In the genomic region with DNA sequence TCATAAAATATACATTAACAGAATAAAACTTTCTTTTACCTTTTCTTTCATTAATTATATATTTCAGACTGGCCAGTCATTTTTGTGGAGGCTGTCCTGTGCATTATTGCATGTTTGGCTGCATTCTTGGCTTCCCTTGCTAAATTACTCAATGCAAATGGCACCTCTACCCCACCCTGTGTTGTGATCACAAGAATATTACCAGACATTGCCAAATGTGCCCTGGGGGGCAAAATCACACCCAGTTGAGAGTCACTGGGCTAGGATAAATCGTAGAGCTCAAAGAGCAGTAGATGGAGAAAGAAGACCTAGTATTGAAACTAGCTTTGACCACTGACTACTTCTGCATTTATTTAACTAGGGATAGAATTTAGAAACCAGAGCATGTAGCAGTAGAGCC, we compare ENCODE assay signal across 17 cellular contexts.
A peak's percentile ranks its signal among the peaks of the same experiment; 100 is the strongest.
DNase-seq lines count a peak whose midpoint lies in the region; ATAC-seq, FAIRE-seq and TF ChIP-seq lines count a peak whose summit lies in the region.
"Had no signal": no experiment of that assay in that cellular context is flagged by ENCODE, and none has a peak within 500 bp of the region (broad histone marks: within the 10 kb centered on the region; RNA-seq: fewer than 3 reads in every experiment).

No MANE protein-coding gene starts in this region.

- H3K9me2 ChIP-seq in PC-9 (ENCODE audit: insufficient read depth) = no peaks in the 10 kb centered on the region

- no peak overlapping the region for H3K4me3 Mint-ChIP-seq in naive thymus-derived CD8-positive, alpha-beta T cell
- H3K4me3 Mint-ChIP-seq: CD8-positive, alpha-beta T cell had no signal

- H3F3A ChIP-seq in PC-9 (ENCODE audit: insufficient read depth, low read depth) = peaks cover 21% of the 10 kb centered on the region; the same call in 1 of the 2 replicates

- H3K4me2 ChIP-seq in PC-9 (peak overlapping the region; percentile 43), keratinocyte (ENCODE audit: control insufficient read depth, extremely low read depth, insufficient read depth, low read depth, low read length) (peak overlapping the region; percentile 49)
- H3K4me2 ChIP-seq: BLaER1 had no signal

- H3K9ac ChIP-seq in HUES6 (ENCODE audit: low read length) (no peak overlapping the region), colonic mucosa (ENCODE audit: low read depth in 2 of 2, low read length in 2 of 2) (no peak overlapping the region), keratinocyte (ENCODE audit: control insufficient read depth, extremely low read depth, insufficient read depth, low read length) (peak overlapping the region; percentile 41)
- H3K9ac ChIP-seq: BLaER1, GM23248 had no signal

- H3K9me3 Mint-ChIP-seq in naive thymus-derived CD8-positive, alpha-beta T cell = peaks cover 0 to 30% (median 12%) of the 10 kb centered on the region in 9 donors

- WGBS in right lobe of liver (ENCODE audit: insufficient coverage, low coverage, low lambda C conversion rate, missing lambda C conversion rate) = 44% methylated on average over 1 of the region's 1 CpG

- no peak for TF ChIP-seq CTCF in PC-9 (conservative IDR thresholded peaks at IDR 0.05)
- no peak for TF ChIP-seq CTCF in colonic mucosa (IDR thresholded peaks at IDR 0.05)
- no peak for TF ChIP-seq CTCF in keratinocyte (optimal IDR thresholded peaks at IDR 0.05 in 1 of 3, IDR thresholded peaks at IDR 0.05 in 1 of 3, conservative IDR thresholded peaks at IDR 0.05 in 1 of 3; ENCODE audit: extremely low read depth in 1 of 3, insufficient read depth in 2 of 3, low read length in 3 of 3)
- TF ChIP-seq CTCF in right lobe of liver (IDR thresholded peaks at IDR 0.05) = no peak

- POLR2A ChIA-PET in PC-9 (lab: Charles Lee; ENCODE audit: unreplicated experiment) = no interaction called here
- POLR2A ChIA-PET in naive thymus-derived CD8-positive, alpha-beta T cell (lab: Charles Lee) = no interaction called here

- H3K36me3 ChIP-seq in HUES6 (ENCODE audit: control insufficient read depth, insufficient read depth, low read length) (no peaks in the 10 kb centered on the region), PC-9 (ENCODE audit: low read depth) (no peaks in the 10 kb centered on the region), colonic mucosa (no peaks in the 10 kb centered on the region), keratinocyte (ENCODE audit: control insufficient read depth in 2 of 2, extremely low read depth in 1 of 2, insufficient read depth in 2 of 2, low read length in 2 of 2) (no peaks in the 10 kb centered on the region), SJCRH30 (no peaks in the 10 kb centered on the region), right lobe of liver (no peaks in the 10 kb centered on the region)
- H3K36me3 ChIP-seq: BLaER1, SJSA1 had no signal

- dilution Hi-C loops in keratinocyte (cut with MboI; ENCODE audit: extremely low pct_ligation_motif_present, low sequenced_read_pairs) = no loop called here

- H3K27me3 ChIP-seq in HUES6 (ENCODE audit: control insufficient read depth, insufficient read depth, low read length) (no peaks in the 10 kb centered on the region), PC-9 (ENCODE audit: insufficient read depth, low read depth) (no peaks in the 10 kb centered on the region), colonic mucosa (no peaks in the 10 kb centered on the region), keratinocyte (ENCODE audit: control insufficient read depth, extremely low read depth, insufficient read depth, low read length) (no peaks in the 10 kb centered on the region), SJCRH30 (no peaks in the 10 kb centered on the region), right lobe of liver (no peaks in the 10 kb centered on the region)
- H3K27me3 ChIP-seq: BLaER1, SJSA1 had no signal

- H2AFZ ChIP-seq in PC-9 (no peak overlapping the region), keratinocyte (ENCODE audit: control insufficient read depth, low read length) (peak overlapping the region; percentile 81)
- H2AFZ ChIP-seq: GM23248 had no signal

- no peak for TF ChIP-seq POLR2A in right lobe of liver (IDR thresholded peaks at IDR 0.05)

- H3K79me2 ChIP-seq in PC-9 (ENCODE audit: low read depth) = no peaks in the 10 kb centered on the region
- no peaks in the 10 kb centered on the region for H3K79me2 ChIP-seq in keratinocyte (ENCODE audit: control insufficient read depth, insufficient read depth, low read length)

- H3K27ac Mint-ChIP-seq in naive thymus-derived CD8-positive, alpha-beta T cell = no peak overlapping the region
- H3K27ac Mint-ChIP-seq: CD8-positive, alpha-beta T cell had no signal

- H4K20me1 ChIP-seq in PC-9 (ENCODE audit: insufficient read depth) (no peaks in the 10 kb centered on the region), keratinocyte (ENCODE audit: control insufficient read depth, extremely low read depth, insufficient read depth, low read length) (no peaks in the 10 kb centered on the region)
- H4K20me1 ChIP-seq: BLaER1 had no signal

- H3K9me1 ChIP-seq in keratinocyte (ENCODE audit: control insufficient read depth, extremely low read depth, insufficient read depth, low read length) = no peaks in the 10 kb centered on the region

- no TSS peak for BruUV-seq in PC-9 (replicated peaks; lab: Mats Ljungman, UMichigan)

- H3K4me3 ChIP-seq in HUES6 (ENCODE audit: low read depth, low read length) (no peak overlapping the region), PC-9 (no peak overlapping the region), colonic mucosa (no peak overlapping the region), keratinocyte (ENCODE audit: control insufficient read depth in 2 of 3, extremely low read depth in 1 of 3, insufficient read depth in 2 of 3, low read depth in 1 of 3, low read length in 3 of 3) (no peak overlapping the region), SJCRH30 (no peak overlapping the region), right lobe of liver (no peak overlapping the region)
- H3K4me3 ChIP-seq: BLaER1, GM23248, SJSA1 had no signal

- no peaks in the 10 kb centered on the region for H3K27me3 Mint-ChIP-seq in naive thymus-derived CD8-positive, alpha-beta T cell

- peaks cover 13% of the 10 kb centered on the region; the same call in 1 of the 2 replicates for H3K4me1 ChIP-seq in HUES6 (ENCODE audit: control insufficient read depth, insufficient read depth, low read length)
- peaks cover 34% of the 10 kb centered on the region for H3K4me1 ChIP-seq in PC-9 (replicated peaks; ENCODE audit: insufficient read depth)
- no peaks in the 10 kb centered on the region for H3K4me1 ChIP-seq in colonic mucosa
- peaks cover 41% of the 10 kb centered on the region for H3K4me1 ChIP-seq in keratinocyte (ENCODE audit: control insufficient read depth, extremely low read depth, insufficient read depth, low read length)
- H3K4me1 ChIP-seq in SJCRH30 = no peaks in the 10 kb centered on the region
- H3K4me1 ChIP-seq in right lobe of liver = no peaks in the 10 kb centered on the region
- H3K4me1 ChIP-seq: BLaER1, SJSA1 had no signal

- no peaks in the 10 kb centered on the region for H3K36me3 Mint-ChIP-seq in naive thymus-derived CD8-positive, alpha-beta T cell
- H3K36me3 Mint-ChIP-seq: CD8-positive, alpha-beta T cell had no signal

- FAIRE-seq in keratinocyte (lab: Jason Lieb, UNC) = peak; percentile 34
- FAIRE-seq: HTR-8/SVneo had no signal

- CTCF ChIA-PET in PC-9 (lab: Charles Lee) = no interaction called here

- intact Hi-C loops in PC-9 (cut with micrococcal nuclease; ENCODE audit: unreplicated experiment) (no loop called here), colonic mucosa (cut with DNase I) (no loop called here), left colon (cut with DNase I, micrococcal nuclease) (no loop called here), right lobe of liver (cut with DNase I) (no loop called here)

- H3K4me1 Mint-ChIP-seq in naive thymus-derived CD8-positive, alpha-beta T cell = no peaks in the 10 kb centered on the region

- DNase-seq in PC-9 (peak; percentile 37 to 50), colonic mucosa (no peak), keratinocyte (ENCODE audit: low read depth, low spot score) (no peak), left colon (no peak), SJCRH30 (no peak), right lobe of liver (no peak)
- no peak for DNase-seq in naive thymus-derived CD8-positive, alpha-beta T cell
- DNase-seq: CD8-positive, alpha-beta T cell; GM23248; HCEC 1CT; NCI-H524 treated with DMSO at 0.1 percent for 48 hours; RPMI8226 had no signal

- H3K9me3 ChIP-seq in HUES6 (ENCODE audit: control insufficient read depth, insufficient read depth, low read depth, low read length) (no peaks in the 10 kb centered on the region), PC-9 (ENCODE audit: insufficient read depth, low read depth) (0 out of 2 replicates have a peak, but pooled peaks cover 2% of the 10 kb centered on the region), colonic mucosa (no peaks in the 10 kb centered on the region), keratinocyte (ENCODE audit: control insufficient read depth, low read depth, low read length) (no peaks in the 10 kb centered on the region), SJCRH30 (replicated peaks) (no peaks in the 10 kb centered on the region), right lobe of liver (no peaks in the 10 kb centered on the region)
- H3K9me3 ChIP-seq: BLaER1, SJSA1 had no signal

- H3K27ac ChIP-seq in HUES6 (ENCODE audit: low read depth, low read length) = peak overlapping the region; percentile 72; the same call in 1 of the 2 replicates
- peak overlapping the region; percentile 55 for H3K27ac ChIP-seq in PC-9
- H3K27ac ChIP-seq in colonic mucosa = peak overlapping the region; percentile 85
- H3K27ac ChIP-seq in keratinocyte (ENCODE audit: control insufficient read depth, insufficient read depth, low read length) = peak overlapping the region; percentile 88
- no peak overlapping the region for H3K27ac ChIP-seq in SJCRH30
- H3K27ac ChIP-seq in right lobe of liver = no peak overlapping the region
- H3K27ac ChIP-seq: BLaER1, GM23248, HL-60, SJSA1 had no signal

- ATAC-seq in left colon (no peak), right lobe of liver (no peak)
- ATAC-seq in naive thymus-derived CD8-positive, alpha-beta T cell = no peak
- ATAC-seq: CD8-positive, alpha-beta T cell had no signal

Comparison
In these comparisons a context has a peak if more than half of its experiments do, and no peak if none do; other contexts are left out.
1. H3K27ac ChIP-seq: peak in HUES6 (single experiment), PC-9 (single experiment), colonic mucosa (single experiment) and keratinocyte (single experiment); none in SJCRH30 (single experiment) and right lobe of liver (0 of 3).
2. DNase-seq: peak in PC-9 (2 of 2); none in colonic mucosa (single experiment), keratinocyte (single experiment), left colon (0 of 2), SJCRH30 (0 of 2), naive thymus-derived CD8-positive, alpha-beta T cell (0 of 10) and right lobe of liver (0 of 3).